10 cellular contexts compared by ENCODE assay signal in the genomic region with DNA sequence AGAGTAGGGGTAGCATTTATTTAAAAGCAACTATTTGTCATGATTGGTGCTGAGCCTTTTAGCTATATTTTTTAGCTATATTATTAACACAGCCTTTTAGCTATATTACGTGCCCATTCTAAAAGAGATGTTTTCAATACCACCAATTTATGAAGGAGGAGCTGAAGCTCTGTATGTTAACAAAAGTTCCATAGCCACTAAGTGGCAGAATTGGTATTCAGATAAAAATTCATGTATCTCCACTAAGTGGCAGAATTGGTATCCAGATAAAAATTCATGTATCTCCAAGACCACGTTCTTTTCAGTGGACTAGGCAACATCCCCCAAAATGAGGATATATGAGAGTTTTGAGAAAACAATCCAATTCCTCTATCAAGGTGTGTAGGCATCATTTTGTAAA.
DNase-seq lines count a peak whose midpoint lies in the region; ATAC-seq and TF ChIP-seq lines count a peak whose summit lies in the region.
"Had no signal": no experiment of that assay in that cellular context is flagged by ENCODE, and none has a peak within 500 bp of the region (broad histone marks: within the 10 kb centered on the region; RNA-seq: fewer than 3 reads in every experiment).

No MANE protein-coding gene starts in this region.

- H3K4me3 ChIP-seq in AG09309 (ENCODE audit: control insufficient read depth, low read depth, low read length) (no peak overlapping the region), foreskin fibroblast (ENCODE audit: low read depth in 1 of 2, low read length in 2 of 2) (no peak overlapping the region)
- H3K4me3 ChIP-seq in CD4-positive, alpha-beta memory T cell (ENCODE audit: low read length in 2 of 2) = no peak overlapping the region

- H3K27me3 Mint-ChIP-seq in CD4-positive, alpha-beta memory T cell = no peaks in the 10 kb centered on the region

- ATAC-seq in GM21786 (IDR thresholded peaks at IDR 0.05; ENCODE audit: unreplicated experiment) = no peak

- intact Hi-C loops in CD4-positive, alpha-beta memory T cell (cut with micrococcal nuclease) = no loop called here

- H3K27me3 ChIP-seq in CD4-positive, alpha-beta memory T cell (ENCODE audit: insufficient read depth, low read length) = no peaks in the 10 kb centered on the region

- no peaks in the 10 kb centered on the region for H3K36me3 Mint-ChIP-seq in CD4-positive, alpha-beta memory T cell

- no peak overlapping the region for H3K27ac ChIP-seq in CD4-positive, alpha-beta memory T cell (ENCODE audit: low read depth, low read length)

- no peak overlapping the region for H3K27ac Mint-ChIP-seq in CD4-positive, alpha-beta memory T cell

- DNase-seq in AG09309 (ENCODE audit: low read depth) = no peak
- DNase-seq in HT-29 (ENCODE audit: low spot score) = peak; percentile 39
- peak; percentile 23 for DNase-seq in RPMI8226
- peak; percentile 39 to 73 for DNase-seq in foreskin fibroblast
- no peak for DNase-seq in putamen (ENCODE audit: low spot score)
- DNase-seq in iPS-NIHi11 (ENCODE audit: low spot score) = no peak
- no peak for DNase-seq in CD4-positive, alpha-beta memory T cell
- DNase-seq: amygdala, GDM1 had no signal

- no peaks in the 10 kb centered on the region for H3K4me1 Mint-ChIP-seq in CD4-positive, alpha-beta memory T cell

- no peaks in the 10 kb centered on the region for H3K36me3 ChIP-seq in CD4-positive, alpha-beta memory T cell (ENCODE audit: insufficient read depth, low read length)

- no peaks in the 10 kb centered on the region for H3K9me3 ChIP-seq in CD4-positive, alpha-beta memory T cell (ENCODE audit: control insufficient read depth in 1 of 2, low read length in 2 of 2)

- peak; percentile 47 for TF ChIP-seq CTCF in AG09309 (IDR thresholded peaks at IDR 0.05; ENCODE audit: control insufficient read depth, insufficient read depth, low read depth, low read length, missing control alignments)
- peak; percentile 13 for TF ChIP-seq CTCF in foreskin fibroblast (IDR thresholded peaks at IDR 0.05; ENCODE audit: low read depth, low read length)

- peaks cover 0 to 4% (median 0%) of the 10 kb centered on the region in 8 donors for H3K9me3 Mint-ChIP-seq in CD4-positive, alpha-beta memory T cell

- H3K4me3 Mint-ChIP-seq in CD4-positive, alpha-beta memory T cell = no peak overlapping the region

- no peaks in the 10 kb centered on the region for H3K4me1 ChIP-seq in CD4-positive, alpha-beta memory T cell (ENCODE audit: insufficient read depth, low read length)

- CTCF ChIA-PET in CD4-positive, alpha-beta memory T cell (lab: Charles Lee; ENCODE audit: partially characterized antibody) = interaction anchor here (1.3 kb wide), 1 partner anchor 18 kb away, joined by 5 read pairs; no protein-coding TSS in a partner anchor

- POLR2A ChIA-PET in CD4-positive, alpha-beta memory T cell (lab: Charles Lee; ENCODE audit: partially characterized antibody) = no interaction called here

Comparison
In these comparisons a context has a peak if more than half of its experiments do, and no peak if none do; other contexts are left out.
1. DNase-seq: peak in HT-29 (single experiment), RPMI8226 (single experiment) and foreskin fibroblast (2 of 2); none in AG09309 (single experiment), putamen (single experiment), iPS-NIHi11 (single experiment) and CD4-positive, alpha-beta memory T cell (0 of 5).